ENCODE assay signal across 9 cellular contexts in genomic region chr1:193183019-193183643, GRCh38. TPM values are rescaled to one million over a fixed set of nuclear protein-coding genes. Genes with fewer than 3 reads are reported as not detected.
A peak's percentile ranks its signal among the peaks of the same experiment; 100 is the strongest.
DNase-seq lines count a peak whose midpoint lies in the region; ATAC-seq, FAIRE-seq and TF ChIP-seq lines count a peak whose summit lies in the region.
"Had no signal": no experiment of that assay in that cellular context is flagged by ENCODE, and none has a peak within 500 bp of the region (broad histone marks: within the 10 kb centered on the region; RNA-seq: fewer than 3 reads in every experiment).

No MANE protein-coding gene starts in this region.

- peak overlapping the region in 1 of 10 donors; percentile 21 for H3K4me3 Mint-ChIP-seq in naive thymus-derived CD8-positive, alpha-beta T cell

- peaks cover 58% of the 10 kb centered on the region for H3K79me2 ChIP-seq in MM.1S (ENCODE audit: low read length)

- DNase-seq in NCI-H1436 (lab: John Stamatoyannopoulos, UW) (peak; percentile 57), NCI-H1436 treated with DMSO at 0.1 percent for 48 hours (lab: John Stamatoyannopoulos, UW) (no peak), H54 (ENCODE audit: insufficient read length, low spot score) (no peak), MM.1S (peak; percentile 68), RPMI7951 (ENCODE audit: low read depth) (peak; percentile 44)
- DNase-seq in naive thymus-derived CD8-positive, alpha-beta T cell = peak in 6 of 10 donors; percentile 7 to 69 (median 40)
- DNase-seq in stimulated activated CD8-positive, alpha-beta memory T cell treated with anti-CD3 and anti-CD28 coated beads, Interleukin-4, amount 100 ng/mL, for 48 hours = no peak

- no peak overlapping the region for H3K27ac Mint-ChIP-seq in naive thymus-derived CD8-positive, alpha-beta T cell

- no peak overlapping the region for H3K9ac ChIP-seq in MM.1S (ENCODE audit: low read length)
- H3K9ac ChIP-seq: BLaER1 had no signal

- no peaks in the 10 kb centered on the region for H3K4me1 ChIP-seq in MM.1S (ENCODE audit: low read length)

- no peaks in the 10 kb centered on the region for H3K27me3 Mint-ChIP-seq in naive thymus-derived CD8-positive, alpha-beta T cell

- H3K27me3 ChIP-seq in MM.1S (replicated peaks; ENCODE audit: insufficient read depth, low read length) = no peaks in the 10 kb centered on the region
- H3K27me3 ChIP-seq: BLaER1 had no signal

- H4K20me1 ChIP-seq in MM.1S (ENCODE audit: insufficient read depth, low read length) = peaks cover 9% of the 10 kb centered on the region; the same call in 1 of the 2 replicates

- TF ChIP-seq POLR2A in H54 (IDR thresholded peaks at IDR 0.05; ENCODE audit: low read depth, low read length) = no peak

- ATAC-seq in naive thymus-derived CD8-positive, alpha-beta T cell = peak; percentile 55 to 70

- POLR2A ChIA-PET in naive thymus-derived CD8-positive, alpha-beta T cell (lab: Charles Lee) = no interaction called here

- 0 out of 2 replicates have a peak, but pooled peaks cover 3% of the 10 kb centered on the region for H3F3A ChIP-seq in MM.1S (ENCODE audit: insufficient read depth, low read length)

- no peaks in the 10 kb centered on the region for H3K9me3 Mint-ChIP-seq in naive thymus-derived CD8-positive, alpha-beta T cell

- no peaks in the 10 kb centered on the region for H3K9me3 ChIP-seq in MM.1S (replicated peaks; ENCODE audit: insufficient read depth, low read length)
- H3K9me3 ChIP-seq: BLaER1 had no signal

- H3K36me3 Mint-ChIP-seq in naive thymus-derived CD8-positive, alpha-beta T cell = no peaks in the 10 kb centered on the region

- TF ChIP-seq CTCF in MM.1S (IDR thresholded peaks at IDR 0.05; ENCODE audit: low read length) = peak; percentile 87

- peaks cover 15 to 59% (median 42%) of the 10 kb centered on the region in 4 donors for H3K4me1 Mint-ChIP-seq in naive thymus-derived CD8-positive, alpha-beta T cell

- H3K27ac ChIP-seq in MM.1S (ENCODE audit: low read length) = no peak overlapping the region
- H3K27ac ChIP-seq: BLaER1 had no signal

- H2AFZ ChIP-seq in MM.1S (ENCODE audit: low read length) = no peak overlapping the region

- H3K4me3 ChIP-seq in MM.1S (ENCODE audit: low read length) = no peak overlapping the region
- H3K4me3 ChIP-seq: BLaER1 had no signal

- no peaks in the 10 kb centered on the region for H3K36me3 ChIP-seq in MM.1S (replicated peaks; ENCODE audit: insufficient read depth, low read length)
- H3K36me3 ChIP-seq: BLaER1 had no signal

- no peaks in the 10 kb centered on the region for H3K9me2 ChIP-seq in MM.1S (replicated peaks; ENCODE audit: insufficient read depth, low read length)

- no peak overlapping the region for H3K4me2 ChIP-seq in MM.1S (ENCODE audit: low read depth, low read length)
- H3K4me2 ChIP-seq: BLaER1 had no signal

- peak; percentile 61 for FAIRE-seq in H54 (lab: Jason Lieb, UNC)
- FAIRE-seq in endometrium (lab: Jason Lieb, UNC) = peak; percentile 96

RNA-seq across cellular contexts. Expression of gene B3GALT2, which starts 3.3 kb away (rescaled TPM):
- total RNA-seq in RPMI7951 (2014; rRNA removed; shearing (Covaris generic)) = 0.49 and 0.96 TPM in 2 replicates
- total RNA-seq in naive thymus-derived CD8-positive, alpha-beta T cell = under 1 TPM; 0.62 to 0.93 TPM
- polyA plus RNA-seq in naive thymus-derived CD8-positive, alpha-beta T cell = under 1 TPM in 1 of 3 donors, not detected in 2; 0.07 TPM

Comparison
In these comparisons a context has a peak if more than half of its experiments do, and no peak if none do; other contexts are left out.
1. DNase-seq: peak in NCI-H1436 (single experiment), MM.1S (single experiment), RPMI7951 (single experiment) and naive thymus-derived CD8-positive, alpha-beta T cell (6 of 10); none in NCI-H1436 treated with DMSO at 0.1 percent for 48 hours (single experiment), H54 (single experiment) and stimulated activated CD8-positive, alpha-beta memory T cell treated with anti-CD3 and anti-CD28 coated beads, Interleukin-4, amount 100 ng/mL, for 48 hours (single experiment).